In genomic region chr17:77332981-77333685, GRCh38 we compare ENCODE assay signal across 8 cellular contexts.
DNase-seq lines count a peak whose midpoint lies in the region; ATAC-seq and TF ChIP-seq lines count a peak whose summit lies in the region.

No MANE protein-coding gene starts in this region.

- peak; percentile 64 for DNase-seq in activated CD8-positive, alpha-beta memory T cell treated with anti-CD3 and anti-CD28 coated beads for 24 hours
- no peak for DNase-seq in activated CD8-positive, alpha-beta memory T cell treated with anti-CD3 and anti-CD28 coated beads, Interleukin-2, amount 50 U/mL, for 4 hours
- peak; percentile 36 to 48 for DNase-seq in activated CD4-positive, alpha-beta T cell treated with anti-CD3 and anti-CD28 coated beads, Interleukin-2, amount 50 U/mL, for 48 hours
- DNase-seq in fibroblast of pulmonary artery (ENCODE audit: low read depth) (peak; percentile 68), superior temporal gyrus (ENCODE audit: extremely low spot score) (peak; percentile 68), left cardiac atrium (no peak), GM10266 (ENCODE audit: extremely low spot score) (no peak), HPDE6-E6E7 (ENCODE audit: extremely low spot score) (no peak)

- ATAC-seq in left cardiac atrium, result no peak

- no peak for TF ChIP-seq CTCF in fibroblast of pulmonary artery (IDR thresholded peaks at IDR 0.05; ENCODE audit: low read length, missing control alignments)
- no peak for TF ChIP-seq CTCF in GM10266 (IDR thresholded peaks at IDR 0.05; ENCODE audit: control insufficient read depth, insufficient read depth, low read depth, missing control alignments)

- intact Hi-C loops in left cardiac atrium (cut with DNase I), result loop anchor here in 1 of 2 donors (5.0 kb wide), 1 partner anchor 39 kb away; no protein-coding TSS in a partner anchor

- no peak overlapping the region for H3K4me3 ChIP-seq in fibroblast of pulmonary artery (replicated peaks; ENCODE audit: low read depth, low read length)

Comparison
In these comparisons a context has a peak if more than half of its experiments do, and no peak if none do; other contexts are left out.
1. DNase-seq: peak in activated CD8-positive, alpha-beta memory T cell treated with anti-CD3 and anti-CD28 coated beads for 24 hours (single experiment), activated CD4-positive, alpha-beta T cell treated with anti-CD3 and anti-CD28 coated beads, Interleukin-2, amount 50 U/mL, for 48 hours (2 of 2), fibroblast of pulmonary artery (single experiment) and superior temporal gyrus (single experiment); none in activated CD8-positive, alpha-beta memory T cell treated with anti-CD3 and anti-CD28 coated beads, Interleukin-2, amount 50 U/mL, for 4 hours (single experiment), left cardiac atrium (single experiment), GM10266 (single experiment) and HPDE6-E6E7 (single experiment).